In genomic region chr16:84138824-84139627, GRCh38 we compare ENCODE assay signal across 8 cellular contexts. TPM values are rescaled to one million over a fixed set of nuclear protein-coding genes. Genes with fewer than 3 reads are reported as not detected.
DNase-seq lines count a peak whose midpoint lies in the region; ATAC-seq, FAIRE-seq and TF ChIP-seq lines count a peak whose summit lies in the region.

No MANE protein-coding gene starts in this region.

- H2AFZ ChIP-seq in astrocyte (ENCODE audit: low read depth, low read length), result no peak overlapping the region

- H3K9ac ChIP-seq in astrocyte (ENCODE audit: low read length), result no peak overlapping the region

- TF ChIP-seq CTCF in astrocyte (IDR thresholded peaks at IDR 0.05; ENCODE audit: insufficient read depth, low read depth, low read length), result no peak
- TF ChIP-seq CTCF in psoas muscle (IDR thresholded peaks at IDR 0.05), result no peak
- TF ChIP-seq CTCF in D721Med (IDR thresholded peaks at IDR 0.05; ENCODE audit: insufficient read depth, missing control alignments), result no peak

- DNase-seq in AG08396 (ENCODE audit: low spot score) (peak; percentile 28), NCI-H146 (lab: John Stamatoyannopoulos, UW) (peak; percentile 33), astrocyte (ENCODE audit: low read depth) (peak; percentile 54), psoas muscle (peak; percentile 42 to 71), activated gamma-delta T cell treated with Interleukin-2 at 50 U/mL for 16 hours (no peak), immature natural killer cell (no peak), D721Med (ENCODE audit: insufficient read length, low spot score) (no peak)

- peaks cover 67% of the 10 kb centered on the region for H3K79me2 ChIP-seq in astrocyte (ENCODE audit: insufficient read depth, low read length)

- H3K36me3 Mint-ChIP-seq in astrocyte (ENCODE audit: low read depth, unreplicated experiment) (peaks cover 3% of the 10 kb centered on the region), immature natural killer cell (no peaks in the 10 kb centered on the region)

- no peaks in the 10 kb centered on the region for H3K9me3 ChIP-seq in astrocyte (ENCODE audit: insufficient read depth, low read depth, low read length)
- no peaks in the 10 kb centered on the region for H3K9me3 ChIP-seq in psoas muscle

- intact Hi-C loops in psoas muscle (cut with DNase I), result no loop called here

- H3K27ac ChIP-seq in astrocyte (ENCODE audit: low read depth, low read length) (no peak overlapping the region), psoas muscle (peak overlapping the region; percentile 87)

- H3K27me3 ChIP-seq in astrocyte (ENCODE audit: insufficient read depth, low read length) (no peaks in the 10 kb centered on the region), psoas muscle (ENCODE audit: insufficient read depth in 3 of 3, low read length in 2 of 3) (no peaks in the 10 kb centered on the region)

- peaks cover 9% of the 10 kb centered on the region for H3K4me1 ChIP-seq in astrocyte (ENCODE audit: insufficient read depth, low read length)
- peaks cover 33% of the 10 kb centered on the region for H3K4me1 ChIP-seq in psoas muscle

- peaks cover 57% of the 10 kb centered on the region for H4K20me1 ChIP-seq in astrocyte (ENCODE audit: insufficient read depth, low read length)

- FAIRE-seq in astrocyte (lab: Jason Lieb, UNC), result no peak
- no peak for FAIRE-seq in D721Med (lab: Jason Lieb, UNC)

- H3K27me3 Mint-ChIP-seq in astrocyte (ENCODE audit: low read depth, unreplicated experiment) (no peaks in the 10 kb centered on the region), immature natural killer cell (ENCODE audit: low read depth in 3 of 3) (peaks cover 0 to 2% (median 2%) of the 10 kb centered on the region in 3 donors)

- WGBS in psoas muscle, 3 donors, result 31 to 51% (median 35%) methylated on average over 14 of the region's 14 CpGs

- ATAC-seq in GM19351 (IDR thresholded peaks at IDR 0.05; ENCODE audit: unreplicated experiment) (peak; percentile 98), psoas muscle (peak; percentile 85 to 94 (median 92))

- H3K4me3 Mint-ChIP-seq in astrocyte (ENCODE audit: unreplicated experiment), result no peak overlapping the region
- H3K4me3 Mint-ChIP-seq in immature natural killer cell, result no peak overlapping the region

- H3K4me1 Mint-ChIP-seq in astrocyte (ENCODE audit: low read depth, unreplicated experiment) (peaks cover 29% of the 10 kb centered on the region), immature natural killer cell (peaks cover 5 to 20% of the 10 kb centered on the region in 2 donors)

- H3K4me2 ChIP-seq in astrocyte (ENCODE audit: low read length), result no peak overlapping the region

- H3K27ac Mint-ChIP-seq in astrocyte (ENCODE audit: unreplicated experiment), result peak overlapping the region; percentile 69
- no peak overlapping the region for H3K27ac Mint-ChIP-seq in immature natural killer cell

- no peaks in the 10 kb centered on the region for H3K36me3 ChIP-seq in astrocyte (ENCODE audit: insufficient read depth, low read length)
- H3K36me3 ChIP-seq in psoas muscle (ENCODE audit: insufficient read depth in 1 of 2, low read depth in 1 of 2), result no peaks in the 10 kb centered on the region

- no peak overlapping the region for H3K4me3 ChIP-seq in astrocyte (ENCODE audit: insufficient read depth, low read depth, low read length)
- peak overlapping the region; percentile 61 for H3K4me3 ChIP-seq in psoas muscle

- peaks cover 1% of the 10 kb centered on the region for H3K9me3 Mint-ChIP-seq in astrocyte (ENCODE audit: unreplicated experiment)
- H3K9me3 Mint-ChIP-seq in immature natural killer cell, result no peaks in the 10 kb centered on the region

RNA-seq across cellular contexts. Expression of gene HSDL1, which starts 6.0 kb away (rescaled TPM):
- 26.5 and 29.2 TPM in 2 replicates for total RNA-seq in astrocyte
- total RNA-seq in psoas muscle, result 10 to 100 TPM; 12.4 to 24.4 (median 21.2) TPM
- polyA plus RNA-seq in psoas muscle, result 10 to 100 TPM; 11.7 to 39.3 (median 12.0) TPM
- polyA plus RNA-seq in immature natural killer cell, result 10 to 100 TPM in 2 of 3 donors, 1 to 10 TPM in 1; 6.9 to 13.8 (median 12.2) TPM

RNA-seq across cellular contexts. Expression of gene DNAAF1, which starts 6.1 kb away (rescaled TPM):
- total RNA-seq in astrocyte (0.30 and 0.38 TPM in 2 replicates), psoas muscle (not detected)
- polyA plus RNA-seq in psoas muscle (under 1 TPM; 0.17 to 0.44 (median 0.17) TPM), immature natural killer cell (1 to 10 TPM in 1 of 3 donors, not detected in 2; 2.6 TPM)

RNA-seq across cellular contexts. Expression of gene MBTPS1, which starts 22.3 kb away (rescaled TPM):
- total RNA-seq in astrocyte, result 85.9 and 88.2 TPM in 2 replicates
- total RNA-seq in psoas muscle, result 10 to 100 TPM; 27.0 to 31.8 (median 29.1) TPM
- 10 to 100 TPM; 18.6 to 30.9 (median 20.1) TPM for polyA plus RNA-seq in psoas muscle
- 10 to 100 TPM; 34.9 to 49.6 (median 48.0) TPM for polyA plus RNA-seq in immature natural killer cell

RNA-seq across cellular contexts. Expression of gene TAF1C, which starts 47.8 kb away (rescaled TPM):
- total RNA-seq in astrocyte (30.4 and 34.1 TPM in 2 replicates), psoas muscle (10 to 100 TPM in 3 of 4 donors, 1 to 10 TPM in 1; 8.3 to 22.3 (median 16.3) TPM)
- polyA plus RNA-seq in psoas muscle (10 to 100 TPM; 13.6 to 24.4 (median 19.3) TPM), immature natural killer cell (1 to 10 TPM; 3.3 to 8.6 (median 8.2) TPM)

RNA-seq across cellular contexts. Expression of gene ADAD2, which starts 51.9 kb away (rescaled TPM):
- total RNA-seq in astrocyte (not detected in 2 replicates), psoas muscle (not detected)
- polyA plus RNA-seq in psoas muscle (under 1 TPM; 0.17 to 0.69 (median 0.18) TPM), immature natural killer cell (under 1 TPM in 1 of 3 donors, not detected in 2; 0.46 TPM)

Comparison
In these comparisons a context has a peak if more than half of its experiments do, and no peak if none do; other contexts are left out.
1. DNase-seq: peak in AG08396 (single experiment), NCI-H146 (single experiment), astrocyte (single experiment) and psoas muscle (2 of 2); none in activated gamma-delta T cell treated with Interleukin-2 at 50 U/mL for 16 hours (single experiment), immature natural killer cell (0 of 3) and D721Med (single experiment).